ENCODE assay signal across 1 cellular context in the genomic region with DNA sequence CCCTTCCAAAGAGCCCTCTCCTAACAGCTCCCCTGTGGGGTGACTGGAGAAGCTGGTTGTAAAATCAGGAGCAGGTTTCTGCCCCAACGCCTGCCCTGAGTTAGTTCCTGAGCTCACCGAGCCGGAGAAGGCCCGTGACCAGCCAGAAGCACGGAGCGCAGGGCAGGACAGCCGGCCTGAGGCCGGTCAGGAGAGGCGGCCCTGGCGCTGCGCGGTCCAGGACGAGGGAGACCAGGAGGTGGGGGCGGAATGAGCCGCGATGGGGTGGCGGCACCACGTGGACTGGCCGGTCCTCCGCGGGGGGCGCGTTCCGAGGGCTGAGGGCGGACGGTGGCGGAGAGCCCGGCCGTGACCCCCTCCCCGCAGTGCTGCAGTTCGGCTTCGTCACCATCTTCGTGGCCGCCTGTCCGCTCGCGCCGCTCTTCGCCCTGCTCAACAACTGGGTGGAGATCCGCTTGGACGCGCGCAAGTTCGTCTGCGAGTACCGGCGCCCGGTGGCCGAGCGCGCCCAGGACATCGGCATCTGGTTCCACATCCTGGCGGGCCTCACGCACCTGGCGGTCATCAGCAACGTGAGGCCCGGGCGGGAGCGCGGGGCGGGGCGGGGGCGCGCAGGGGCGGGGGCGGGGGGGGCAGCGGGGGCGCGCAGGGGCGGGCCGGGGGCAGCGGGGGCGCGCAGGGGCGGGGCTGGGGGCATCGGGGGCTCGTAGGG.
TF ChIP-seq lines count a peak whose summit lies in the region.

No MANE protein-coding gene starts in this region.

TF ChIP-seq in HepG2, 621 proteins besides CTCF, POLR2A, EP300 and RAD21 (continued from another document and continues in another):
- TF ChIP-seq ZNF232 (CRISPR knock-in tag; IDR thresholded peaks at IDR 0.05; ENCODE audit: borderline replicate concordance) (no peak), ZNF782 (CRISPR knock-in tag; IDR thresholded peaks at IDR 0.05; ENCODE audit: borderline replicate concordance) (peak; percentile 88), HDAC6 (IDR thresholded peaks at IDR 0.05; ENCODE audit: low read depth, low read length) (no peak), RARA (CRISPR knock-in tag; IDR thresholded peaks at IDR 0.05) (0 out of 2 replicates have a peak, but pooled peaks have one; percentile 9), RXRB (CRISPR knock-in tag; IDR thresholded peaks at IDR 0.05; ENCODE audit: borderline replicate concordance) (peak; percentile 52; the same call in 1 of the 2 replicates), KDM5A (IDR thresholded peaks at IDR 0.05; ENCODE audit: borderline replicate concordance, low read length) (no peak; the same call in 1 of the 2 replicates), ESRRA (CRISPR knock-in tag; IDR thresholded peaks at IDR 0.05; ENCODE audit: low read depth) (peak; percentile 67; the same call in 1 of the 2 replicates), TBL1XR1 (IDR thresholded peaks at IDR 0.05; ENCODE audit: borderline replicate concordance, low read length, partially characterized antibody) (peak; percentile 15), ZNF891 (CRISPR knock-in tag; IDR thresholded peaks at IDR 0.05) (peak; percentile 98), TOPORS (CRISPR knock-in tag; IDR thresholded peaks at IDR 0.05) (peak; percentile 69; the same call in 1 of the 2 replicates), ZNF367 (CRISPR knock-in tag; IDR thresholded peaks at IDR 0.05; ENCODE audit: borderline replicate concordance) (no peak), PHB2 (IDR thresholded peaks at IDR 0.05; ENCODE audit: partially characterized antibody) (no peak), ZNF747 (CRISPR knock-in tag; IDR thresholded peaks at IDR 0.05; ENCODE audit: borderline replicate concordance) (peak; percentile 39; the same call in 1 of the 2 replicates), MTF2 (CRISPR knock-in tag; IDR thresholded peaks at IDR 0.05; ENCODE audit: borderline replicate concordance) (peak; percentile 65; the same call in 1 of the 2 replicates), EED (CRISPR knock-in tag; IDR thresholded peaks at IDR 0.05) (peak; percentile 74), ZNF772 (CRISPR knock-in tag; IDR thresholded peaks at IDR 0.05) (peak; percentile 65; the same call in 1 of the 2 replicates), ZNF549 (CRISPR knock-in tag; IDR thresholded peaks at IDR 0.05) (no peak), ZBTB3 (CRISPR knock-in tag; IDR thresholded peaks at IDR 0.05; ENCODE audit: borderline replicate concordance, low read depth) (0 out of 2 replicates have a peak, but pooled peaks have one; percentile 11), HNF4A (CRISPR knock-in tag; IDR thresholded peaks at IDR 0.05) (peak; percentile 3; the same call in 1 of the 2 replicates), U2AF1 (optimal IDR thresholded peaks at IDR 0.05; ENCODE audit: low read depth, low read length) (no peak), ZNF30 (CRISPR knock-in tag; IDR thresholded peaks at IDR 0.05) (no peak; the same call in 1 of the 2 replicates), ZNF607 (CRISPR knock-in tag; IDR thresholded peaks at IDR 0.05; ENCODE audit: borderline replicate concordance) (peak; percentile 58; the same call in 1 of the 2 replicates), FOXA1 (IDR thresholded peaks at IDR 0.05) (no peak), FOXA1 (CRISPR knock-in tag; IDR thresholded peaks at IDR 0.05) (peak; percentile 3; the same call in 1 of the 2 replicates), ZNF839 (CRISPR knock-in tag; IDR thresholded peaks at IDR 0.05; ENCODE audit: borderline replicate concordance) (no peak), ZNF749 (CRISPR knock-in tag; IDR thresholded peaks at IDR 0.05; ENCODE audit: borderline replicate concordance) (peak; percentile 72), EZH2 (conservative IDR thresholded peaks at IDR 0.05; ENCODE audit: low read depth, low read length) (no peak), REXO4 (CRISPR knock-in tag; IDR thresholded peaks at IDR 0.05; ENCODE audit: borderline replicate concordance) (no peak), ZSCAN30 (CRISPR knock-in tag; IDR thresholded peaks at IDR 0.05) (no peak), RORA (CRISPR knock-in tag; IDR thresholded peaks at IDR 0.05) (no peak), DR1 (CRISPR knock-in tag; IDR thresholded peaks at IDR 0.05) (peak; percentile 56; the same call in 1 of the 2 replicates), YY1 (IDR thresholded peaks at IDR 0.05; ENCODE audit: insufficient read depth, insufficient replicate concordance, low read depth, low read length) (peak; percentile 64), ZNF788 (CRISPR knock-in tag; IDR thresholded peaks at IDR 0.05; ENCODE audit: borderline replicate concordance) (peak; percentile 45; the same call in 1 of the 2 replicates), YEATS4 (CRISPR knock-in tag; IDR thresholded peaks at IDR 0.05; ENCODE audit: borderline replicate concordance) (peak; percentile 84)
- TF ChIP-seq, protein P1, sequence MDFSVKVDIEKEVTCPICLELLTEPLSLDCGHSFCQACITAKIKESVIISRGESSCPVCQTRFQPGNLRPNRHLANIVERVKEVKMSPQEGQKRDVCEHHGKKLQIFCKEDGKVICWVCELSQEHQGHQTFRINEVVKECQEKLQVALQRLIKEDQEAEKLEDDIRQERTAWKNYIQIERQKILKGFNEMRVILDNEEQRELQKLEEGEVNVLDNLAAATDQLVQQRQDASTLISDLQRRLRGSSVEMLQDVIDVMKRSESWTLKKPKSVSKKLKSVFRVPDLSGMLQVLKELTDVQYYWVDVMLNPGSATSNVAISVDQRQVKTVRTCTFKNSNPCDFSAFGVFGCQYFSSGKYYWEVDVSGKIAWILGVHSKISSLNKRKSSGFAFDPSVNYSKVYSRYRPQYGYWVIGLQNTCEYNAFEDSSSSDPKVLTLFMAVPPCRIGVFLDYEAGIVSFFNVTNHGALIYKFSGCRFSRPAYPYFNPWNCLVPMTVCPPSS (IDR thresholded peaks at IDR 0.05): no peak
- TF ChIP-seq, protein P2, sequence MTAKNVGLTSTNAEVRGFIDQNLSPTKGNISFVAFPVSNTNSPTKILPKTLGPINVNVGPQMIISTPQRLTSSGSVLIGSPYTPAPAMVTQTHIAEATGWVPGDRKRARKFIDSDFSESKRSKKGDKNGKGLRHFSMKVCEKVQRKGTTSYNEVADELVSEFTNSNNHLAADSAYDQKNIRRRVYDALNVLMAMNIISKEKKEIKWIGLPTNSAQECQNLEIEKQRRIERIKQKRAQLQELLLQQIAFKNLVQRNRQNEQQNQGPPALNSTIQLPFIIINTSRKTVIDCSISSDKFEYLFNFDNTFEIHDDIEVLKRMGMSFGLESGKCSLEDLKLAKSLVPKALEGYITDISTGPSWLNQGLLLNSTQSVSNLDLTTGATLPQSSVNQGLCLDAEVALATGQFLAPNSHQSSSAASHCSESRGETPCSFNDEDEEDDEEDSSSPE (CRISPR knock-in tag; IDR thresholded peaks at IDR 0.05): peak; percentile 86
- TF ChIP-seq, protein P3, sequence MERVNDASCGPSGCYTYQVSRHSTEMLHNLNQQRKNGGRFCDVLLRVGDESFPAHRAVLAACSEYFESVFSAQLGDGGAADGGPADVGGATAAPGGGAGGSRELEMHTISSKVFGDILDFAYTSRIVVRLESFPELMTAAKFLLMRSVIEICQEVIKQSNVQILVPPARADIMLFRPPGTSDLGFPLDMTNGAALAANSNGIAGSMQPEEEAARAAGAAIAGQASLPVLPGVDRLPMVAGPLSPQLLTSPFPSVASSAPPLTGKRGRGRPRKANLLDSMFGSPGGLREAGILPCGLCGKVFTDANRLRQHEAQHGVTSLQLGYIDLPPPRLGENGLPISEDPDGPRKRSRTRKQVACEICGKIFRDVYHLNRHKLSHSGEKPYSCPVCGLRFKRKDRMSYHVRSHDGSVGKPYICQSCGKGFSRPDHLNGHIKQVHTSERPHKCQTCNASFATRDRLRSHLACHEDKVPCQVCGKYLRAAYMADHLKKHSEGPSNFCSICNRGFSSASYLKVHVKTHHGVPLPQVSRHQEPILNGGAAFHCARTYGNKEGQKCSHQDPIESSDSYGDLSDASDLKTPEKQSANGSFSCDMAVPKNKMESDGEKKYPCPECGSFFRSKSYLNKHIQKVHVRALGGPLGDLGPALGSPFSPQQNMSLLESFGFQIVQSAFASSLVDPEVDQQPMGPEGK (CRISPR knock-in tag; IDR thresholded peaks at IDR 0.05): peak; percentile 95
- TF ChIP-seq, protein P4, sequence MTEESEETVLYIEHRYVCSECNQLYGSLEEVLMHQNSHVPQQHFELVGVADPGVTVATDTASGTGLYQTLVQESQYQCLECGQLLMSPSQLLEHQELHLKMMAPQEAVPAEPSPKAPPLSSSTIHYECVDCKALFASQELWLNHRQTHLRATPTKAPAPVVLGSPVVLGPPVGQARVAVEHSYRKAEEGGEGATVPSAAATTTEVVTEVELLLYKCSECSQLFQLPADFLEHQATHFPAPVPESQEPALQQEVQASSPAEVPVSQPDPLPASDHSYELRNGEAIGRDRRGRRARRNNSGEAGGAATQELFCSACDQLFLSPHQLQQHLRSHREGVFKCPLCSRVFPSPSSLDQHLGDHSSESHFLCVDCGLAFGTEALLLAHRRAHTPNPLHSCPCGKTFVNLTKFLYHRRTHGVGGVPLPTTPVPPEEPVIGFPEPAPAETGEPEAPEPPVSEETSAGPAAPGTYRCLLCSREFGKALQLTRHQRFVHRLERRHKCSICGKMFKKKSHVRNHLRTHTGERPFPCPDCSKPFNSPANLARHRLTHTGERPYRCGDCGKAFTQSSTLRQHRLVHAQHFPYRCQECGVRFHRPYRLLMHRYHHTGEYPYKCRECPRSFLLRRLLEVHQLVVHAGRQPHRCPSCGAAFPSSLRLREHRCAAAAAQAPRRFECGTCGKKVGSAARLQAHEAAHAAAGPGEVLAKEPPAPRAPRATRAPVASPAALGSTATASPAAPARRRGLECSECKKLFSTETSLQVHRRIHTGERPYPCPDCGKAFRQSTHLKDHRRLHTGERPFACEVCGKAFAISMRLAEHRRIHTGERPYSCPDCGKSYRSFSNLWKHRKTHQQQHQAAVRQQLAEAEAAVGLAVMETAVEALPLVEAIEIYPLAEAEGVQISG (CRISPR knock-in tag; IDR thresholded peaks at IDR 0.05): peak; percentile 76
- TF ChIP-seq, protein P5, sequence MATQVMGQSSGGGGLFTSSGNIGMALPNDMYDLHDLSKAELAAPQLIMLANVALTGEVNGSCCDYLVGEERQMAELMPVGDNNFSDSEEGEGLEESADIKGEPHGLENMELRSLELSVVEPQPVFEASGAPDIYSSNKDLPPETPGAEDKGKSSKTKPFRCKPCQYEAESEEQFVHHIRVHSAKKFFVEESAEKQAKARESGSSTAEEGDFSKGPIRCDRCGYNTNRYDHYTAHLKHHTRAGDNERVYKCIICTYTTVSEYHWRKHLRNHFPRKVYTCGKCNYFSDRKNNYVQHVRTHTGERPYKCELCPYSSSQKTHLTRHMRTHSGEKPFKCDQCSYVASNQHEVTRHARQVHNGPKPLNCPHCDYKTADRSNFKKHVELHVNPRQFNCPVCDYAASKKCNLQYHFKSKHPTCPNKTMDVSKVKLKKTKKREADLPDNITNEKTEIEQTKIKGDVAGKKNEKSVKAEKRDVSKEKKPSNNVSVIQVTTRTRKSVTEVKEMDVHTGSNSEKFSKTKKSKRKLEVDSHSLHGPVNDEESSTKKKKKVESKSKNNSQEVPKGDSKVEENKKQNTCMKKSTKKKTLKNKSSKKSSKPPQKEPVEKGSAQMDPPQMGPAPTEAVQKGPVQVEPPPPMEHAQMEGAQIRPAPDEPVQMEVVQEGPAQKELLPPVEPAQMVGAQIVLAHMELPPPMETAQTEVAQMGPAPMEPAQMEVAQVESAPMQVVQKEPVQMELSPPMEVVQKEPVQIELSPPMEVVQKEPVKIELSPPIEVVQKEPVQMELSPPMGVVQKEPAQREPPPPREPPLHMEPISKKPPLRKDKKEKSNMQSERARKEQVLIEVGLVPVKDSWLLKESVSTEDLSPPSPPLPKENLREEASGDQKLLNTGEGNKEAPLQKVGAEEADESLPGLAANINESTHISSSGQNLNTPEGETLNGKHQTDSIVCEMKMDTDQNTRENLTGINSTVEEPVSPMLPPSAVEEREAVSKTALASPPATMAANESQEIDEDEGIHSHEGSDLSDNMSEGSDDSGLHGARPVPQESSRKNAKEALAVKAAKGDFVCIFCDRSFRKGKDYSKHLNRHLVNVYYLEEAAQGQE (IDR thresholded peaks at IDR 0.05; ENCODE audit: borderline replicate concordance in 1 of 2, low read depth in 1 of 2, low read length in 2 of 2): no peak
- TF ChIP-seq, protein P6, sequence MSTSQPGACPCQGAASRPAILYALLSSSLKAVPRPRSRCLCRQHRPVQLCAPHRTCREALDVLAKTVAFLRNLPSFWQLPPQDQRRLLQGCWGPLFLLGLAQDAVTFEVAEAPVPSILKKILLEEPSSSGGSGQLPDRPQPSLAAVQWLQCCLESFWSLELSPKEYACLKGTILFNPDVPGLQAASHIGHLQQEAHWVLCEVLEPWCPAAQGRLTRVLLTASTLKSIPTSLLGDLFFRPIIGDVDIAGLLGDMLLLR (CRISPR knock-in tag; IDR thresholded peaks at IDR 0.05): peak; percentile 96
- TF ChIP-seq, protein P7, sequence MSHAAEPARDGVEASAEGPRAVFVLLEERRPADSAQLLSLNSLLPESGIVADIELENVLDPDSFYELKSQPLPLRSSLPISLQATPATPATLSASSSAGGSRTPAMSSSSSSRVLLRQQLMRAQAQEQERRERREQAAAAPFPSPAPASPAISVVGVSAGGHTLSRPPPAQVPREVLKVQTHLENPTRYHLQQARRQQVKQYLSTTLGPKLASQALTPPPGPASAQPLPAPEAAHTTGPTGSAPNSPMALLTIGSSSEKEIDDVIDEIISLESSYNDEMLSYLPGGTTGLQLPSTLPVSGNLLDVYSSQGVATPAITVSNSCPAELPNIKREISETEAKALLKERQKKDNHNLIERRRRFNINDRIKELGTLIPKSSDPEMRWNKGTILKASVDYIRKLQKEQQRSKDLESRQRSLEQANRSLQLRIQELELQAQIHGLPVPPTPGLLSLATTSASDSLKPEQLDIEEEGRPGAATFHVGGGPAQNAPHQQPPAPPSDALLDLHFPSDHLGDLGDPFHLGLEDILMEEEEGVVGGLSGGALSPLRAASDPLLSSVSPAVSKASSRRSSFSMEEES (CRISPR knock-in tag; IDR thresholded peaks at IDR 0.05): peak; percentile 72; the same call in 1 of the 2 replicates
- TF ChIP-seq, protein P8, sequence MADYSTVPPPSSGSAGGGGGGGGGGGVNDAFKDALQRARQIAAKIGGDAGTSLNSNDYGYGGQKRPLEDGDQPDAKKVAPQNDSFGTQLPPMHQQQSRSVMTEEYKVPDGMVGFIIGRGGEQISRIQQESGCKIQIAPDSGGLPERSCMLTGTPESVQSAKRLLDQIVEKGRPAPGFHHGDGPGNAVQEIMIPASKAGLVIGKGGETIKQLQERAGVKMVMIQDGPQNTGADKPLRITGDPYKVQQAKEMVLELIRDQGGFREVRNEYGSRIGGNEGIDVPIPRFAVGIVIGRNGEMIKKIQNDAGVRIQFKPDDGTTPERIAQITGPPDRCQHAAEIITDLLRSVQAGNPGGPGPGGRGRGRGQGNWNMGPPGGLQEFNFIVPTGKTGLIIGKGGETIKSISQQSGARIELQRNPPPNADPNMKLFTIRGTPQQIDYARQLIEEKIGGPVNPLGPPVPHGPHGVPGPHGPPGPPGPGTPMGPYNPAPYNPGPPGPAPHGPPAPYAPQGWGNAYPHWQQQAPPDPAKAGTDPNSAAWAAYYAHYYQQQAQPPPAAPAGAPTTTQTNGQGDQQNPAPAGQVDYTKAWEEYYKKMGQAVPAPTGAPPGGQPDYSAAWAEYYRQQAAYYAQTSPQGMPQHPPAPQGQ (CRISPR knock-in tag; IDR thresholded peaks at IDR 0.05; ENCODE audit: borderline replicate concordance): no peak
- TF ChIP-seq, protein P9, sequence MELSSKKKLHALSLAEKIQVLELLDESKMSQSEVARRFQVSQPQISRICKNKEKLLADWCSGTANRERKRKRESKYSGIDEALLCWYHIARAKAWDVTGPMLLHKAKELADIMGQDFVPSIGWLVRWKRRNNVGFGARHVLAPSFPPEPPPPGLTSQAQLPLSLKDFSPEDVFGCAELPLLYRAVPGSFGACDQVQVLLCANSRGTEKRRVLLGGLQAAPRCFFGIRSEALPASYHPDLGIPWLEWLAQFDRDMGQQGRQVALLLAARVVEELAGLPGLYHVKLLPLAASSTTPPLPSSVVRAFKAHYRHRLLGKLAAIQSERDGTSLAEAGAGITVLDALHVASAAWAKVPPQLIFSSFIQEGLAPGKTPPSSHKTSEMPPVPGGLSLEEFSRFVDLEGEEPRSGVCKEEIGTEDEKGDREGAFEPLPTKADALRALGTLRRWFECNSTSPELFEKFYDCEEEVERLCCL (CRISPR knock-in tag; IDR thresholded peaks at IDR 0.05; ENCODE audit: borderline replicate concordance): no peak
